8 cellular contexts compared by ENCODE assay signal in genomic region chr13:79307866-79308298, GRCh38.
DNase-seq lines count a peak whose midpoint lies in the region; ATAC-seq, FAIRE-seq and TF ChIP-seq lines count a peak whose summit lies in the region.

No MANE protein-coding gene starts in this region.

- peak; percentile 54 to 81; a peak in 5 of 6 replicates for ATAC-seq in A549
- peak; percentile 63 for ATAC-seq in GM19463 (IDR thresholded peaks at IDR 0.05; ENCODE audit: unreplicated experiment)

- no peaks in the 10 kb centered on the region for H3K36me3 Mint-ChIP-seq in immature natural killer cell
- peaks cover 5% of the 10 kb centered on the region for H3K36me3 Mint-ChIP-seq in activated naive CD4-positive, alpha-beta T cell treated with anti-CD3 and anti-CD28 coated beads, Interleukin-2, amount 10 ng/mL, durations not matched to agents 7 days and 5 days

- H3K9me3 Mint-ChIP-seq in immature natural killer cell = peaks cover 0 to 2% (median 0%) of the 10 kb centered on the region in 6 donors
- no peaks in the 10 kb centered on the region for H3K9me3 Mint-ChIP-seq in activated naive CD4-positive, alpha-beta T cell treated with anti-CD3 and anti-CD28 coated beads, Interleukin-2, amount 10 ng/mL, durations not matched to agents 7 days and 5 days

- FAIRE-seq in A549 (lab: Jason Lieb, UNC) = no peak

- no peak for TF ChIP-seq POLR2A in A549 (IDR thresholded peaks at IDR 0.05; ENCODE audit: low read length)

- no peak overlapping the region for H3K4me3 ChIP-seq in A549
- H3K4me3 ChIP-seq in fibroblast of villous mesenchyme (ENCODE audit: low read depth, low read length) = no peak overlapping the region

- H3K9me3 ChIP-seq in A549 = no peaks in the 10 kb centered on the region

- no peak overlapping the region for H3K4me2 ChIP-seq in A549

- POLR2A ChIA-PET in A549 (lab: Yijun Ruan, JAX) = no interaction called here

- CTCF ChIA-PET in A549 (lab: Yijun Ruan, JAX) = no interaction called here
- CTCF ChIA-PET in activated naive CD4-positive, alpha-beta T cell treated with anti-CD3 and anti-CD28 coated beads, Interleukin-2, amount 10 ng/mL, durations not matched to agents 7 days and 5 days (lab: Charles Lee) = interaction anchor here (1.8 kb wide), 1 partner anchor 83 kb away, joined by 3 read pairs; no protein-coding TSS in a partner anchor

- peaks cover 3 to 12% (median 10%) of the 10 kb centered on the region in 3 donors for H3K27me3 Mint-ChIP-seq in immature natural killer cell (ENCODE audit: low read depth in 3 of 3)
- H3K27me3 Mint-ChIP-seq in activated naive CD4-positive, alpha-beta T cell treated with anti-CD3 and anti-CD28 coated beads, Interleukin-2, amount 10 ng/mL, durations not matched to agents 7 days and 5 days = peaks cover 15% of the 10 kb centered on the region

- H3K27ac Mint-ChIP-seq in immature natural killer cell = no peak overlapping the region
- H3K27ac Mint-ChIP-seq in activated naive CD4-positive, alpha-beta T cell treated with anti-CD3 and anti-CD28 coated beads, Interleukin-2, amount 10 ng/mL, durations not matched to agents 7 days and 5 days = no peak overlapping the region

- no peaks in the 10 kb centered on the region for H3K4me1 Mint-ChIP-seq in immature natural killer cell
- no peaks in the 10 kb centered on the region for H3K4me1 Mint-ChIP-seq in activated naive CD4-positive, alpha-beta T cell treated with anti-CD3 and anti-CD28 coated beads, Interleukin-2, amount 10 ng/mL, durations not matched to agents 7 days and 5 days

- no peak for TF ChIP-seq RAD21 in A549 (conservative IDR thresholded peaks at IDR 0.05 in 1 of 2, IDR thresholded peaks at IDR 0.05 in 1 of 2)

- no peak overlapping the region for H3K27ac ChIP-seq in A549

- DNase-seq in A549 (ENCODE audit: low read depth in 1 of 2, low spot score in 1 of 2) (peak in 1 of 2 experiments; percentile 1), NCI-H226 (peak; percentile 8), fibroblast of villous mesenchyme (ENCODE audit: low read depth) (peak; percentile 33), immature natural killer cell (no peak), DMS153 (lab: John Stamatoyannopoulos, UW) (no peak), NCI-H2107 treated with DMSO at 0.1 percent for 48 hours (lab: John Stamatoyannopoulos, UW; ENCODE audit: unreplicated experiment) (no peak)
- DNase-seq in activated naive CD4-positive, alpha-beta T cell treated with anti-CD3 and anti-CD28 coated beads, Interleukin-2, amount 10 ng/mL, durations not matched to agents 7 days and 5 days = no peak

- no peak for TF ChIP-seq EP300 in A549 (IDR thresholded peaks at IDR 0.05)

- no peak overlapping the region for H3K4me3 Mint-ChIP-seq in immature natural killer cell
- H3K4me3 Mint-ChIP-seq in activated naive CD4-positive, alpha-beta T cell treated with anti-CD3 and anti-CD28 coated beads, Interleukin-2, amount 10 ng/mL, durations not matched to agents 7 days and 5 days = no peak overlapping the region

- TF ChIP-seq CTCF in A549 (IDR thresholded peaks at IDR 0.05) = no peak
- TF ChIP-seq CTCF in fibroblast of villous mesenchyme (IDR thresholded peaks at IDR 0.05; ENCODE audit: insufficient read depth, low read depth, low read length) = no peak

- H3K4me1 ChIP-seq in A549 = no peaks in the 10 kb centered on the region

- WGBS in A549 (ENCODE audit: missing lambda C conversion rate) = 67% methylated on average over 7 of the region's 8 CpGs

TF ChIP-seq in A549, 52 proteins besides CTCF, POLR2A, EP300 and RAD21:
- TF ChIP-seq ZFP36 (IDR thresholded peaks at IDR 0.05; ENCODE audit: borderline replicate concordance, partially characterized antibody) (no peak), REST (IDR thresholded peaks at IDR 0.05) (no peak), EHF (CRISPR knock-in tag; IDR thresholded peaks at IDR 0.05) (no peak), NFE2L2 (conservative IDR thresholded peaks at IDR 0.05; ENCODE audit: low read length) (no peak), BCL3 (IDR thresholded peaks at IDR 0.05) (no peak), HOXA7 (CRISPR knock-in tag; IDR thresholded peaks at IDR 0.05) (no peak), ZSCAN20 (CRISPR knock-in tag; IDR thresholded peaks at IDR 0.05) (no peak), HDAC2 (IDR thresholded peaks at IDR 0.05) (no peak), MAFK (IDR thresholded peaks at IDR 0.05; ENCODE audit: partially characterized antibody) (no peak), KDM5A (IDR thresholded peaks at IDR 0.05) (no peak)

Comparison
In these comparisons a context has a peak if more than half of its experiments do, and no peak if none do; other contexts are left out.
1. DNase-seq: peak in NCI-H226 (single experiment) and fibroblast of villous mesenchyme (single experiment); none in immature natural killer cell (0 of 3), activated naive CD4-positive, alpha-beta T cell treated with anti-CD3 and anti-CD28 coated beads, Interleukin-2, amount 10 ng/mL, durations not matched to agents 7 days and 5 days (single experiment), DMS153 (single experiment) and NCI-H2107 treated with DMSO at 0.1 percent for 48 hours (single experiment).